In genomic region chr3:52278510-52279069, GRCh38 we compare ENCODE assay signal across 1 cellular context.
A peak's percentile ranks its signal among the peaks of the same experiment; 100 is the strongest.
TF ChIP-seq lines count a peak whose summit lies in the region.

TSS of gene WDR82 (minus strand) at chr3:52278649. CDS start at chr3:52278361, 288 bp downstream.

TF ChIP-seq in WTC11, 78 proteins besides CTCF, POLR2A, EP300 and RAD21 (continued from another document and continues in another):
- TF ChIP-seq KAT7 (CRISPR knock-in tag; IDR thresholded peaks at IDR 0.05; ENCODE audit: borderline replicate concordance): no peak; the same call in 1 of the 2 replicates
- no peak for TF ChIP-seq ZBTB21 (CRISPR knock-in tag; IDR thresholded peaks at IDR 0.05; ENCODE audit: borderline replicate concordance)
- TF ChIP-seq GRHL2 (CRISPR knock-in tag; IDR thresholded peaks at IDR 0.05; ENCODE audit: insufficient replicate concordance, severe bottlenecking): no peak
- no peak for TF ChIP-seq MLX (CRISPR knock-in tag; IDR thresholded peaks at IDR 0.05)
- no peak for TF ChIP-seq AFF4 (CRISPR knock-in tag; IDR thresholded peaks at IDR 0.05; ENCODE audit: borderline replicate concordance)
- no peak for TF ChIP-seq ZNF121 (CRISPR knock-in tag; IDR thresholded peaks at IDR 0.05)
- TF ChIP-seq ATF2 (CRISPR knock-in tag; IDR thresholded peaks at IDR 0.05; ENCODE audit: borderline replicate concordance, low read depth): no peak
- TF ChIP-seq MYBL2 (CRISPR knock-in tag; IDR thresholded peaks at IDR 0.05): 0 out of 2 replicates have a peak, but pooled peaks have one; percentile 53
- TF ChIP-seq AR (CRISPR knock-in tag; IDR thresholded peaks at IDR 0.05): no peak
- no peak; the same call in 1 of the 2 replicates for TF ChIP-seq ESRRA (CRISPR knock-in tag; IDR thresholded peaks at IDR 0.05; ENCODE audit: borderline replicate concordance)
- TF ChIP-seq, protein P1, sequence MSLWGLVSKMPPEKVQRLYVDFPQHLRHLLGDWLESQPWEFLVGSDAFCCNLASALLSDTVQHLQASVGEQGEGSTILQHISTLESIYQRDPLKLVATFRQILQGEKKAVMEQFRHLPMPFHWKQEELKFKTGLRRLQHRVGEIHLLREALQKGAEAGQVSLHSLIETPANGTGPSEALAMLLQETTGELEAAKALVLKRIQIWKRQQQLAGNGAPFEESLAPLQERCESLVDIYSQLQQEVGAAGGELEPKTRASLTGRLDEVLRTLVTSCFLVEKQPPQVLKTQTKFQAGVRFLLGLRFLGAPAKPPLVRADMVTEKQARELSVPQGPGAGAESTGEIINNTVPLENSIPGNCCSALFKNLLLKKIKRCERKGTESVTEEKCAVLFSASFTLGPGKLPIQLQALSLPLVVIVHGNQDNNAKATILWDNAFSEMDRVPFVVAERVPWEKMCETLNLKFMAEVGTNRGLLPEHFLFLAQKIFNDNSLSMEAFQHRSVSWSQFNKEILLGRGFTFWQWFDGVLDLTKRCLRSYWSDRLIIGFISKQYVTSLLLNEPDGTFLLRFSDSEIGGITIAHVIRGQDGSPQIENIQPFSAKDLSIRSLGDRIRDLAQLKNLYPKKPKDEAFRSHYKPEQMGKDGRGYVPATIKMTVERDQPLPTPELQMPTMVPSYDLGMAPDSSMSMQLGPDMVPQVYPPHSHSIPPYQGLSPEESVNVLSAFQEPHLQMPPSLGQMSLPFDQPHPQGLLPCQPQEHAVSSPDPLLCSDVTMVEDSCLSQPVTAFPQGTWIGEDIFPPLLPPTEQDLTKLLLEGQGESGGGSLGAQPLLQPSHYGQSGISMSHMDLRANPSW (CRISPR knock-in tag; conservative IDR thresholded peaks at IDR 0.05; ENCODE audit: low read depth): no peak
- TF ChIP-seq IRF1 (CRISPR knock-in tag; IDR thresholded peaks at IDR 0.05): no peak
- TF ChIP-seq MXD4 (CRISPR knock-in tag; IDR thresholded peaks at IDR 0.05; ENCODE audit: borderline replicate concordance): no peak
- TF ChIP-seq ZNF532 (CRISPR knock-in tag; IDR thresholded peaks at IDR 0.05; ENCODE audit: borderline replicate concordance): no peak
- TF ChIP-seq ZNF219 (CRISPR knock-in tag; IDR thresholded peaks at IDR 0.05; ENCODE audit: borderline replicate concordance): no peak
- TF ChIP-seq ZNF423 (CRISPR knock-in tag; IDR thresholded peaks at IDR 0.05): no peak
- no peak for TF ChIP-seq FOXJ3 (CRISPR knock-in tag; IDR thresholded peaks at IDR 0.05; ENCODE audit: borderline replicate concordance)
- TF ChIP-seq PRRX2 (CRISPR knock-in tag; IDR thresholded peaks at IDR 0.05): no peak
- TF ChIP-seq, protein P2, sequence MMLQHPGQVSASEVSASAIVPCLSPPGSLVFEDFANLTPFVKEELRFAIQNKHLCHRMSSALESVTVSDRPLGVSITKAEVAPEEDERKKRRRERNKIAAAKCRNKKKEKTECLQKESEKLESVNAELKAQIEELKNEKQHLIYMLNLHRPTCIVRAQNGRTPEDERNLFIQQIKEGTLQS (CRISPR knock-in tag; conservative IDR thresholded peaks at IDR 0.05): no peak
- TF ChIP-seq NR3C1 (CRISPR knock-in tag; conservative IDR thresholded peaks at IDR 0.05; ENCODE audit: low read depth): no peak
- no peak; the same call in 1 of the 2 replicates for TF ChIP-seq NFYB (CRISPR knock-in tag; conservative IDR thresholded peaks at IDR 0.05; ENCODE audit: low read depth)
- TF ChIP-seq FOXP1 (CRISPR knock-in tag; IDR thresholded peaks at IDR 0.05; ENCODE audit: borderline replicate concordance): peak; percentile 34
- TF ChIP-seq SP1 (CRISPR knock-in tag; conservative IDR thresholded peaks at IDR 0.05): peak; percentile 91
- TF ChIP-seq, protein P3, sequence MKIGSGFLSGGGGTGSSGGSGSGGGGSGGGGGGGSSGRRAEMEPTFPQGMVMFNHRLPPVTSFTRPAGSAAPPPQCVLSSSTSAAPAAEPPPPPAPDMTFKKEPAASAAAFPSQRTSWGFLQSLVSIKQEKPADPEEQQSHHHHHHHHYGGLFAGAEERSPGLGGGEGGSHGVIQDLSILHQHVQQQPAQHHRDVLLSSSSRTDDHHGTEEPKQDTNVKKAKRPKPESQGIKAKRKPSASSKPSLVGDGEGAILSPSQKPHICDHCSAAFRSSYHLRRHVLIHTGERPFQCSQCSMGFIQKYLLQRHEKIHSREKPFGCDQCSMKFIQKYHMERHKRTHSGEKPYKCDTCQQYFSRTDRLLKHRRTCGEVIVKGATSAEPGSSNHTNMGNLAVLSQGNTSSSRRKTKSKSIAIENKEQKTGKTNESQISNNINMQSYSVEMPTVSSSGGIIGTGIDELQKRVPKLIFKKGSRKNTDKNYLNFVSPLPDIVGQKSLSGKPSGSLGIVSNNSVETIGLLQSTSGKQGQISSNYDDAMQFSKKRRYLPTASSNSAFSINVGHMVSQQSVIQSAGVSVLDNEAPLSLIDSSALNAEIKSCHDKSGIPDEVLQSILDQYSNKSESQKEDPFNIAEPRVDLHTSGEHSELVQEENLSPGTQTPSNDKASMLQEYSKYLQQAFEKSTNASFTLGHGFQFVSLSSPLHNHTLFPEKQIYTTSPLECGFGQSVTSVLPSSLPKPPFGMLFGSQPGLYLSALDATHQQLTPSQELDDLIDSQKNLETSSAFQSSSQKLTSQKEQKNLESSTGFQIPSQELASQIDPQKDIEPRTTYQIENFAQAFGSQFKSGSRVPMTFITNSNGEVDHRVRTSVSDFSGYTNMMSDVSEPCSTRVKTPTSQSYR (CRISPR knock-in tag; IDR thresholded peaks at IDR 0.05): no peak
- no peak for TF ChIP-seq ZNF317 (CRISPR knock-in tag; IDR thresholded peaks at IDR 0.05; ENCODE audit: borderline replicate concordance, low read depth)
- peak; percentile 71 for TF ChIP-seq E2F5 (CRISPR knock-in tag; IDR thresholded peaks at IDR 0.05)
- TF ChIP-seq TCF7 (CRISPR knock-in tag; IDR thresholded peaks at IDR 0.05; ENCODE audit: low read depth): peak; percentile 58; the same call in 1 of the 2 replicates
- no peak for TF ChIP-seq NFATC4 (CRISPR knock-in tag; IDR thresholded peaks at IDR 0.05)
- TF ChIP-seq CDX4 (CRISPR knock-in tag; IDR thresholded peaks at IDR 0.05; ENCODE audit: borderline replicate concordance): no peak
- TF ChIP-seq, protein P4, sequence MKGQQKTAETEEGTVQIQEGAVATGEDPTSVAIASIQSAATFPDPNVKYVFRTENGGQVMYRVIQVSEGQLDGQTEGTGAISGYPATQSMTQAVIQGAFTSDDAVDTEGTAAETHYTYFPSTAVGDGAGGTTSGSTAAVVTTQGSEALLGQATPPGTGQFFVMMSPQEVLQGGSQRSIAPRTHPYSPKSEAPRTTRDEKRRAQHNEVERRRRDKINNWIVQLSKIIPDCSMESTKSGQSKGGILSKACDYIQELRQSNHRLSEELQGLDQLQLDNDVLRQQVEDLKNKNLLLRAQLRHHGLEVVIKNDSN (CRISPR knock-in tag; IDR thresholded peaks at IDR 0.05): no peak
